Comparison of ENCODE assay signal across 28 cellular contexts in the genomic region with DNA sequence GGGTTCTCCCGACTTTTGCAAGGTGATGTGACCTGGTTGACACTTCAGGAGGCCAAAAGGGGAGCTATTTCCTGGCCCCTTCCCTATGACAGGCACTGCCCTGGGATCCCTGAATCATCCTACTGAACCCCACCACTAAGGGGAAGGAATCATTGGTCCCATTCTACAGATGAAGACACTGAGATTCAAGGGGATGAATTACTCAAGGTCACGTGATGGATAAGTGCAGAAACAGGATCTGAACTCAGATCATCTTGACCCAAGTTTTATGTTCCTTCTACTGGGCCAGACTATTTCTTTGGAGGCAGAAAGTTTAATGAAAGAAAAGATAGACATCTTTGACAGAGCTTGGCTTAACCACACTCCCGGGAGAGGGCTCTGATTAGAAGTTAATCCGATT.
"Had no signal": no experiment of that assay in that cellular context is flagged by ENCODE, and none has a peak within 500 bp of the region (broad histone marks: within the 10 kb centered on the region; RNA-seq: fewer than 3 reads in every experiment).

No MANE protein-coding gene starts in this region.

- H3K36me3 Mint-ChIP-seq: naive thymus-derived CD4-positive, alpha-beta T cell; natural killer cell; neural progenitor cell; stimulated activated effector memory CD8-positive, alpha-beta T cell treated with anti-CD3 and anti-CD28 coated beads, Interleukin-12 subunit alpha, Interleukin-12 subunit beta, amount 100 ng/mL, for 72 hours; stimulated activated naive B cell treated with anti-CD40 and anti-IgM and Interleukin-4, amounts not matched to agents 10 μg/mL and 1 μg/mL and 100 μg/mL, for 72 hours; type B pancreatic cell had no signal

- H2AFZ ChIP-seq: neural progenitor cell, parathyroid adenoma had no signal

- H3K9me3 Mint-ChIP-seq: naive thymus-derived CD4-positive, alpha-beta T cell; natural killer cell; nephron; neural progenitor cell; stimulated activated effector memory CD8-positive, alpha-beta T cell treated with anti-CD3 and anti-CD28 coated beads, Interleukin-12 subunit alpha, Interleukin-12 subunit beta, amount 100 ng/mL, for 72 hours; stimulated activated naive CD8-positive, alpha-beta T cell treated with anti-CD3 and anti-CD28 coated beads, Interleukin-15, Interleukin-2, amounts not matched to agents 100 ng/mL and 50 ng/mL, for 24 hours; type B pancreatic cell had no signal

- H3K79me2 ChIP-seq: parathyroid adenoma had no signal

- H3K4me3 ChIP-seq: neural progenitor cell, ovary, psoas muscle, skin epidermis, smooth muscle cell, stomach, thoracic aorta, tibial artery, transverse colon, upper lobe of right lung, uterus had no signal

- H3K4me2 ChIP-seq: smooth muscle cell had no signal

- H3K9ac ChIP-seq: neural progenitor cell, parathyroid adenoma had no signal

- ATAC-seq: naive thymus-derived CD4-positive, alpha-beta T cell; natural killer cell; psoas muscle; right cardiac atrium; sciatic nerve; stimulated activated effector memory CD8-positive, alpha-beta T cell treated with anti-CD3 and anti-CD28 coated beads, Interleukin-12 subunit alpha, Interleukin-12 subunit beta, amount 100 ng/mL, for 72 hours; stimulated activated naive B cell treated with anti-CD40 and anti-IgM and Interleukin-4, amounts not matched to agents 10 μg/mL and 1 μg/mL and 100 μg/mL, for 72 hours; upper lobe of right lung had no signal

- H3K27ac Mint-ChIP-seq: naive thymus-derived CD4-positive, alpha-beta T cell; natural killer cell; nephron; neural progenitor cell; progenitor cell of endocrine pancreas; stimulated activated effector memory CD8-positive, alpha-beta T cell treated with anti-CD3 and anti-CD28 coated beads, Interleukin-12 subunit alpha, Interleukin-12 subunit beta, amount 100 ng/mL, for 72 hours; stimulated activated naive B cell treated with anti-CD40 and anti-IgM and Interleukin-4, amounts not matched to agents 10 μg/mL and 1 μg/mL and 100 μg/mL, for 72 hours; stimulated activated naive CD8-positive, alpha-beta T cell treated with anti-CD3 and anti-CD28 coated beads, Interleukin-15, Interleukin-2, amounts not matched to agents 100 ng/mL and 50 ng/mL, for 24 hours; type B pancreatic cell had no signal

- H3K4me1 Mint-ChIP-seq: naive thymus-derived CD4-positive, alpha-beta T cell; natural killer cell; nephron; neural progenitor cell; stimulated activated effector memory CD8-positive, alpha-beta T cell treated with anti-CD3 and anti-CD28 coated beads, Interleukin-12 subunit alpha, Interleukin-12 subunit beta, amount 100 ng/mL, for 72 hours had no signal

- DNase-seq: naive thymus-derived CD4-positive, alpha-beta T cell; natural killer cell; occipital lobe; ovary; psoas muscle; right cardiac atrium; stimulated activated CD4-positive, alpha-beta T cell treated with anti-CD3 and anti-CD28 coated beads, Interleukin-15, amount 100 ng/mL, for 24 hours; stimulated activated CD4-positive, alpha-beta T cell treated with anti-CD3 and anti-CD28 coated beads, Interleukin-2, amount 100 ng/mL, for 24 hours; stimulated activated CD4-positive, alpha-beta T cell treated with anti-CD3 and anti-CD28 coated beads, Interleukin-2, amount 100 ng/mL, for 48 hours; stimulated activated CD4-positive, alpha-beta T cell treated with anti-CD3 and anti-CD28 coated beads, Interleukin-4, amount 100 ng/mL, for 24 hours; stimulated activated naive B cell treated with anti-CD40 and anti-IgM and Interleukin-4, amounts not matched to agents 10 μg/mL and 1 μg/mL and 100 μg/mL, for 72 hours; stimulated activated naive CD4-positive, alpha-beta T cell treated with Interleukin-2 at 50 U/mL for 16 hours; stomach; tibial artery; transverse colon; upper lobe of right lung; uterus had no signal

- H3K4me1 ChIP-seq: parathyroid adenoma, psoas muscle, stomach, tibial artery, transverse colon, upper lobe of right lung, uterus had no signal

- H3K4me3 Mint-ChIP-seq: naive thymus-derived CD4-positive, alpha-beta T cell; natural killer cell; nephron; stimulated activated effector memory CD8-positive, alpha-beta T cell treated with anti-CD3 and anti-CD28 coated beads, Interleukin-12 subunit alpha, Interleukin-12 subunit beta, amount 100 ng/mL, for 72 hours; stimulated activated naive B cell treated with anti-CD40 and anti-IgM and Interleukin-4, amounts not matched to agents 10 μg/mL and 1 μg/mL and 100 μg/mL, for 72 hours; stimulated activated naive CD8-positive, alpha-beta T cell treated with anti-CD3 and anti-CD28 coated beads, Interleukin-15, Interleukin-2, amounts not matched to agents 100 ng/mL and 50 ng/mL, for 24 hours; type B pancreatic cell had no signal

- H3K36me3 ChIP-seq: neural progenitor cell, ovary, stomach, thoracic aorta, tibial artery, transverse colon, upper lobe of right lung, uterus had no signal

- H3K9me3 ChIP-seq: ovary, psoas muscle, stomach, thoracic aorta, tibial artery, transverse colon, upper lobe of right lung, uterus had no signal

- H3K27me3 ChIP-seq: neural progenitor cell, ovary, transverse colon, upper lobe of right lung had no signal

- H3K27ac ChIP-seq: neural progenitor cell, ovary, parathyroid adenoma, psoas muscle, skin epidermis, stomach, thoracic aorta, tibial artery, transverse colon, upper lobe of right lung, uterus had no signal
